Comparison of ENCODE assay signal across 18 cellular contexts in genomic region chr17:80706454-80706853, GRCh38.
A peak's percentile ranks its signal among the peaks of the same experiment; 100 is the strongest.
DNase-seq lines count a peak whose midpoint lies in the region; ATAC-seq, FAIRE-seq and TF ChIP-seq lines count a peak whose summit lies in the region.
"Had no signal": no experiment of that assay in that cellular context is flagged by ENCODE, and none has a peak within 500 bp of the region (broad histone marks: within the 10 kb centered on the region; RNA-seq: fewer than 3 reads in every experiment).

No MANE protein-coding gene starts in this region.

- TF ChIP-seq POLR2A in A549 (IDR thresholded peaks at IDR 0.05; ENCODE audit: low read length): no peak

- no peaks in the 10 kb centered on the region for H4K20me1 ChIP-seq in hepatocyte (ENCODE audit: insufficient read depth, poor library complexity, severe bottlenecking)

- H3K9me2 ChIP-seq in hepatocyte (replicated peaks; ENCODE audit: insufficient read depth): no peaks in the 10 kb centered on the region

- peak in 1 of 2 experiments; percentile 17; a peak in 1 of 6 replicates for ATAC-seq in A549
- ATAC-seq in HG02759 (IDR thresholded peaks at IDR 0.05; ENCODE audit: unreplicated experiment): no peak

- H3K9me3 ChIP-seq in A549 (no peaks in the 10 kb centered on the region), hepatocyte (ENCODE audit: low read depth) (no peaks in the 10 kb centered on the region), colonic mucosa (no peaks in the 10 kb centered on the region)

- peak overlapping the region; percentile 27 for H3K4me2 ChIP-seq in A549
- H3K4me2 ChIP-seq in hepatocyte: no peak overlapping the region

- H3K4me3 ChIP-seq in A549 (no peak overlapping the region), hepatocyte (no peak overlapping the region), colonic mucosa (no peak overlapping the region)

- H3K9ac ChIP-seq in colonic mucosa (ENCODE audit: low read depth in 2 of 2, low read length in 2 of 2): no peak overlapping the region

- CTCF ChIA-PET in A549 (lab: Yijun Ruan, JAX) (interaction anchor here (0.6 to 1.3 kb wide), 3 partner anchors 16 to 61 kb away, joined by 3 read pairs; no protein-coding TSS in a partner anchor), RWPE1 (lab: Yijun Ruan, JAX) (no interaction called here)

- H3K27me3 ChIP-seq in hepatocyte: no peaks in the 10 kb centered on the region
- H3K27me3 ChIP-seq in colonic mucosa: no peaks in the 10 kb centered on the region

- no peak for FAIRE-seq in A549 (lab: Jason Lieb, UNC)
- FAIRE-seq: GM12892, kidney had no signal

- H3K36me3 ChIP-seq in hepatocyte (replicated peaks; ENCODE audit: insufficient read depth, low read depth) (no peaks in the 10 kb centered on the region), colonic mucosa (no peaks in the 10 kb centered on the region)

- no peak for TF ChIP-seq RAD21 in A549 (conservative IDR thresholded peaks at IDR 0.05 in 1 of 2, IDR thresholded peaks at IDR 0.05 in 1 of 2)

- H3K4me1 ChIP-seq in A549 (peaks cover 26% of the 10 kb centered on the region), hepatocyte (ENCODE audit: insufficient read depth) (peaks cover 9% of the 10 kb centered on the region), colonic mucosa (no peaks in the 10 kb centered on the region)

- TF ChIP-seq CTCF in A549 (IDR thresholded peaks at IDR 0.05) (no peak), RWPE1 (conservative IDR thresholded peaks at IDR 0.05; ENCODE audit: low read depth) (no peak), hepatocyte (IDR thresholded peaks at IDR 0.05; ENCODE audit: poor library complexity) (no peak), colonic mucosa (IDR thresholded peaks at IDR 0.05) (no peak), GM13976 (IDR thresholded peaks at IDR 0.05; ENCODE audit: borderline replicate concordance, control extremely low read depth, extremely low read depth, insufficient read depth, missing control alignments) (no peak)

- DNase-seq in A549 (ENCODE audit: low read depth in 1 of 2, low spot score in 1 of 2): no peak
- DNase-seq in COR-L47 (lab: John Stamatoyannopoulos, UW): peak; percentile 17
- DNase-seq in RWPE1 (ENCODE audit: low spot score): no peak
- DNase-seq in hepatocyte (ENCODE audit: low spot score): no peak
- DNase-seq in colonic mucosa: no peak
- no peak for DNase-seq in stimulated activated CD4-positive, alpha-beta T cell treated with anti-CD3 and anti-CD28 coated beads, Interleukin-15, amount 100 ng/mL, for 24 hours
- DNase-seq in GM13976 (ENCODE audit: low spot score): no peak
- DNase-seq: activated CD4-positive, CD25-positive, alpha-beta regulatory T cell; activated T-cell treated with anti-CD3 and anti-CD28 coated beads for 4 hours; C1 segment of cervical spinal cord; central memory CD4-positive, alpha-beta T cell; KG1; kidney; NCI-H1694 treated with DMSO at 0.1 percent for 48 hours; NCI-H510A; stimulated activated CD4-positive, alpha-beta T cell treated with anti-CD3 and anti-CD28 coated beads, Interleukin-12 subunit alpha, Interleukin-12 subunit beta, amount 100 ng/mL, for 4 hours had no signal

- in situ Hi-C loops in GM13976 (cut with MboI; ENCODE audit: low sequenced_read_pairs, unreplicated experiment): no loop called here

- TF ChIP-seq EP300 in A549 (IDR thresholded peaks at IDR 0.05): no peak

- intact Hi-C loops in colonic mucosa (cut with DNase I): no loop called here

- WGBS in A549 (ENCODE audit: missing lambda C conversion rate): 74% methylated on average over 5 of the region's 5 CpGs
- WGBS in hepatocyte (ENCODE audit: low lambda C conversion rate, missing lambda C conversion rate): 48% methylated on average over 5 of the region's 5 CpGs

- H2AFZ ChIP-seq in hepatocyte: no peak overlapping the region

- peaks cover 57% of the 10 kb centered on the region for H3K79me2 ChIP-seq in hepatocyte

- POLR2A ChIA-PET in A549 (lab: Yijun Ruan, JAX) (no interaction called here), RWPE1 (lab: Yijun Ruan, JAX; ENCODE audit: low non-redundant PET) (no interaction called here)

- H3K27ac ChIP-seq in A549 (peak overlapping the region in 1 of 2 experiments; percentile 27; a peak in 3 of 6 replicates), RWPE1 (peak overlapping the region; percentile 64), hepatocyte (peak overlapping the region; percentile 28), colonic mucosa (no peak overlapping the region)

TF ChIP-seq in A549, 52 proteins besides CTCF, POLR2A, EP300 and RAD21:
- TF ChIP-seq JUNB (IDR thresholded peaks at IDR 0.05) (no peak), HOXB5 (CRISPR knock-in tag; IDR thresholded peaks at IDR 0.05) (no peak), HOXA7 (CRISPR knock-in tag; IDR thresholded peaks at IDR 0.05) (no peak), CBX8 (IDR thresholded peaks at IDR 0.05) (no peak), RFX5 (IDR thresholded peaks at IDR 0.05) (no peak), CHD4 (IDR thresholded peaks at IDR 0.05; ENCODE audit: borderline replicate concordance) (no peak), RNF2 (IDR thresholded peaks at IDR 0.05; ENCODE audit: borderline replicate concordance, low read depth) (no peak), KDM1A (IDR thresholded peaks at IDR 0.05; ENCODE audit: low read depth) (no peak), TFCP2L1 (CRISPR knock-in tag; IDR thresholded peaks at IDR 0.05) (no peak), RARB (CRISPR knock-in tag; IDR thresholded peaks at IDR 0.05) (no peak), ZFP36 (IDR thresholded peaks at IDR 0.05; ENCODE audit: borderline replicate concordance, partially characterized antibody) (no peak), NFE2L2 (conservative IDR thresholded peaks at IDR 0.05; ENCODE audit: low read length) (no peak), HMGXB4 (CRISPR knock-in tag; IDR thresholded peaks at IDR 0.05; ENCODE audit: borderline replicate concordance) (no peak)
- TF ChIP-seq, protein P1, sequence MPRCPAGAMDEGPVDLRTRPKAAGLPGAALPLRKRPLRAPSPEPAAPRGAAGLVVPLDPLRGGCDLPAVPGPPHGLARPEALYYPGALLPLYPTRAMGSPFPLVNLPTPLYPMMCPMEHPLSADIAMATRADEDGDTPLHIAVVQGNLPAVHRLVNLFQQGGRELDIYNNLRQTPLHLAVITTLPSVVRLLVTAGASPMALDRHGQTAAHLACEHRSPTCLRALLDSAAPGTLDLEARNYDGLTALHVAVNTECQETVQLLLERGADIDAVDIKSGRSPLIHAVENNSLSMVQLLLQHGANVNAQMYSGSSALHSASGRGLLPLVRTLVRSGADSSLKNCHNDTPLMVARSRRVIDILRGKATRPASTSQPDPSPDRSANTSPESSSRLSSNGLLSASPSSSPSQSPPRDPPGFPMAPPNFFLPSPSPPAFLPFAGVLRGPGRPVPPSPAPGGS (IDR thresholded peaks at IDR 0.05): no peak
- TF ChIP-seq, protein P2, sequence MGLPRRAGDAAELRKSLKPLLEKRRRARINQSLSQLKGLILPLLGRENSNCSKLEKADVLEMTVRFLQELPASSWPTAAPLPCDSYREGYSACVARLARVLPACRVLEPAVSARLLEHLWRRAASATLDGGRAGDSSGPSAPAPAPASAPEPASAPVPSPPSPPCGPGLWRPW (IDR thresholded peaks at IDR 0.05): no peak
- TF ChIP-seq, protein P3, sequence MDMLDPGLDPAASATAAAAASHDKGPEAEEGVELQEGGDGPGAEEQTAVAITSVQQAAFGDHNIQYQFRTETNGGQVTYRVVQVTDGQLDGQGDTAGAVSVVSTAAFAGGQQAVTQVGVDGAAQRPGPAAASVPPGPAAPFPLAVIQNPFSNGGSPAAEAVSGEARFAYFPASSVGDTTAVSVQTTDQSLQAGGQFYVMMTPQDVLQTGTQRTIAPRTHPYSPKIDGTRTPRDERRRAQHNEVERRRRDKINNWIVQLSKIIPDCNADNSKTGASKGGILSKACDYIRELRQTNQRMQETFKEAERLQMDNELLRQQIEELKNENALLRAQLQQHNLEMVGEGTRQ (IDR thresholded peaks at IDR 0.05): no peak
